In genomic region chr7:23530901-23531793, GRCh38 we compare ENCODE assay signal across 8 cellular contexts. TPM values are rescaled to one million over a fixed set of nuclear protein-coding genes. Genes with fewer than 3 reads are reported as not detected.
DNase-seq lines count a peak whose midpoint lies in the region; ATAC-seq and TF ChIP-seq lines count a peak whose summit lies in the region.

No MANE protein-coding gene starts in this region.

- no peak for TF ChIP-seq CTCF in epithelial cell of proximal tubule (conservative IDR thresholded peaks at IDR 0.05; ENCODE audit: low read depth, low read length)

- ATAC-seq in GM18873 (IDR thresholded peaks at IDR 0.05; ENCODE audit: low FRiP score, unreplicated experiment) (peak; percentile 18), HG03139 (IDR thresholded peaks at IDR 0.05; ENCODE audit: unreplicated experiment) (peak; percentile 29)

- peak overlapping the region; percentile 92 for H3K4me3 ChIP-seq in epithelial cell of proximal tubule (ENCODE audit: low read depth, low read length)

- DNase-seq in AML-193 (lab: John Stamatoyannopoulos, UW) (peak; percentile 12 to 25), NCI-H82 treated with DMSO at 0.1 percent for 48 hours (lab: John Stamatoyannopoulos, UW; ENCODE audit: unreplicated experiment) (peak; percentile 10), epithelial cell of proximal tubule (ENCODE audit: low read depth) (no peak), mucosa of gallbladder (ENCODE audit: low spot score) (peak; percentile 34)
- peak; percentile 53 for DNase-seq in activated T-cell treated with anti-CD3 and anti-CD28 coated beads, Interleukin-2, amount 50 U/mL, for 1 hour
- DNase-seq in stimulated activated CD8-positive, alpha-beta memory T cell treated with anti-CD3 and anti-CD28 coated beads, Interleukin-7, amount 100 ng/mL, for 1 hour (ENCODE audit: low read depth in 2 of 2) = peak; percentile 5 to 9

RNA-seq across cellular contexts. Expression of gene TRA2A, which starts 0.6 kb away (rescaled TPM):
- total RNA-seq in epithelial cell of proximal tubule (23.1 and 28.7 TPM in 2 replicates), mucosa of gallbladder (57.1 TPM)
